15 cellular contexts compared by ENCODE assay signal in the genomic region with DNA sequence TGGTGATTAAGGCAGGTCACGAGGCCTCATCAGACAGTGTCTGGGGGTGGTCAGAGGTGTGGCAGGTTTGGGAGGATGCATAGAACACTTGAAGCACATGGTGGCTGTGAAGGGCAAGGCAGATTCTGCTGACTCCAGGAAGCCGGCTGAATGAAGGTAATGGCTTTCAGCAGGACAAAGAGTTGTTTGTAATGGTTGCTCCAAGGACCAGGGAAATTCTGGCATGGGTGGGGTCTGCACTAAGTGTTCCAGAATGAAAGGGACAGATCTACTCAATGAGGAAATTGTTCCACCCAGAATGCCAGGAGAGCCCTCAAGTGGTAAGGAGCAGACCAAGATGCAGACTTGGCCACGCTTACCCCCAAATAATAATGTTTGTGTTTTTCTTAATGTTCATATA.
DNase-seq lines count a peak whose midpoint lies in the region; ATAC-seq and TF ChIP-seq lines count a peak whose summit lies in the region.
"Had no signal": no experiment of that assay in that cellular context is flagged by ENCODE, and none has a peak within 500 bp of the region (broad histone marks: within the 10 kb centered on the region; RNA-seq: fewer than 3 reads in every experiment).

No MANE protein-coding gene starts in this region.

- H4K20me1 ChIP-seq in SK-N-SH (ENCODE audit: insufficient read depth) = peaks cover 21% of the 10 kb centered on the region

- TF ChIP-seq EP300 in SK-N-SH (IDR thresholded peaks at IDR 0.05; ENCODE audit: borderline replicate concordance in 1 of 2, low read depth in 1 of 2, low read length in 1 of 2) = no peak

- intact Hi-C loops in CD4-positive, alpha-beta T cell (cut with DNase I, micrococcal nuclease) = no loop called here
- intact Hi-C loops in psoas muscle (cut with DNase I) = loop anchor here in 1 of 2 donors (5.0 kb wide), 1 partner anchor 126 kb away; no protein-coding TSS in a partner anchor

- H3K4me3 ChIP-seq in psoas muscle (no peak overlapping the region), SK-N-SH (ENCODE audit: low read depth in 2 of 2, low read length in 1 of 2) (no peak overlapping the region)
- H3K4me3 ChIP-seq: BLaER1 treated with 17β-estradiol and CSF1 and Interleukin-3, amounts not matched to agents 10 nM and 100 nM had no signal

- H3K9ac ChIP-seq in SK-N-SH = no peak overlapping the region

- no peak for TF ChIP-seq CTCF in CD4-positive, alpha-beta T cell (IDR thresholded peaks at IDR 0.05)
- no peak for TF ChIP-seq CTCF in psoas muscle (IDR thresholded peaks at IDR 0.05)
- TF ChIP-seq CTCF in SK-N-SH (IDR thresholded peaks at IDR 0.05) = no peak

- H3K27me3 ChIP-seq in CD4-positive, alpha-beta T cell (ENCODE audit: control insufficient read depth, insufficient read depth, low read length) = no peaks in the 10 kb centered on the region
- H3K27me3 ChIP-seq in psoas muscle (ENCODE audit: insufficient read depth in 3 of 3, low read length in 2 of 3) (no peaks in the 10 kb centered on the region), SK-N-SH (ENCODE audit: insufficient read depth) (no peaks in the 10 kb centered on the region)
- H3K27me3 ChIP-seq: BLaER1 treated with 17β-estradiol and CSF1 and Interleukin-3, amounts not matched to agents 10 nM and 100 nM had no signal

- TF ChIP-seq RAD21 in SK-N-SH (IDR thresholded peaks at IDR 0.05; ENCODE audit: low read length) = no peak

- H3K27ac ChIP-seq in CD4-positive, alpha-beta T cell (ENCODE audit: low read depth, low read length) = no peak overlapping the region
- H3K27ac ChIP-seq in psoas muscle (peak overlapping the region; percentile 90), SK-N-SH (ENCODE audit: low read depth in 2 of 2, low read length in 1 of 2) (no peak overlapping the region)
- H3K27ac ChIP-seq: BLaER1 treated with 17β-estradiol and CSF1 and Interleukin-3, amounts not matched to agents 10 nM and 100 nM had no signal

- H3K36me3 ChIP-seq in psoas muscle (ENCODE audit: insufficient read depth in 1 of 2, low read depth in 1 of 2) = peaks cover 14 to 66% of the 10 kb centered on the region in 2 donors
- peaks cover 53 to 60% of the 10 kb centered on the region in 2 experiments for H3K36me3 ChIP-seq in SK-N-SH (replicated peaks in 1 of 2; ENCODE audit: control insufficient read depth in 1 of 2, insufficient read depth in 2 of 2, low read length in 1 of 2)

- H3K27ac Mint-ChIP-seq in CD4-positive, alpha-beta T cell = peak overlapping the region; percentile 96
- peak overlapping the region; percentile 34 to 83 for H3K27ac Mint-ChIP-seq in T-cell

- H3K9me2 ChIP-seq in SK-N-SH = no peaks in the 10 kb centered on the region

- H2AFZ ChIP-seq in SK-N-SH (ENCODE audit: low read depth) = no peak overlapping the region

- no peaks in the 10 kb centered on the region for H3K9me3 Mint-ChIP-seq in CD4-positive, alpha-beta T cell
- H3K9me3 Mint-ChIP-seq in T-cell = no peaks in the 10 kb centered on the region
- H3K9me3 Mint-ChIP-seq: T-helper 1 cell treated with Interleukin-12 subunit alpha and Interleukin-12 subunit beta and Interleukin-4 antibody, amounts not matched to agents 30 μg/mL and 1 μg/mL, for 36 hours had no signal

- 66 to 80% (median 66%) methylated on average over 3 of the region's 3 CpGs for WGBS in psoas muscle, 3 donors
- 96% methylated on average over 3 of the region's 3 CpGs for WGBS in SK-N-SH (ENCODE audit: low lambda C conversion rate)

- CTCF ChIA-PET in CD4-positive, alpha-beta T cell (lab: Charles Lee) = no interaction called here
- CTCF ChIA-PET in T-cell (lab: Charles Lee) (no interaction called here), SK-N-SH (lab: Yijun Ruan, JAX) (interaction anchor here (1.2 to 2.0 kb wide), 4 partner anchors 12 to 128 kb away, joined by 3 to 9 read pairs (median 6); no protein-coding TSS in a partner anchor)

- no peaks in the 10 kb centered on the region for H3K27me3 Mint-ChIP-seq in CD4-positive, alpha-beta T cell
- H3K27me3 Mint-ChIP-seq in T-cell = no peaks in the 10 kb centered on the region

- H3F3A ChIP-seq in SK-N-SH (replicated peaks; ENCODE audit: insufficient read depth) = peaks cover 4% of the 10 kb centered on the region

- H3K36me3 Mint-ChIP-seq in CD4-positive, alpha-beta T cell (ENCODE audit: low read depth) = peaks cover 84% of the 10 kb centered on the region
- peaks cover 57% of the 10 kb centered on the region for H3K36me3 Mint-ChIP-seq in T-cell

- no peak overlapping the region for H3K4me3 Mint-ChIP-seq in CD4-positive, alpha-beta T cell
- no peak overlapping the region for H3K4me3 Mint-ChIP-seq in T-cell
- H3K4me3 Mint-ChIP-seq: T-helper 1 cell treated with Interleukin-12 subunit alpha and Interleukin-12 subunit beta and Interleukin-4 antibody, amounts not matched to agents 30 μg/mL and 1 μg/mL, for 36 hours had no signal

- peaks cover 21% of the 10 kb centered on the region for H3K79me2 ChIP-seq in SK-N-SH (ENCODE audit: insufficient read depth)

- H3K9me3 ChIP-seq in CD4-positive, alpha-beta T cell (ENCODE audit: control insufficient read depth, low read length) = no peaks in the 10 kb centered on the region
- no peaks in the 10 kb centered on the region for H3K9me3 ChIP-seq in psoas muscle
- H3K9me3 ChIP-seq in SK-N-SH = no peaks in the 10 kb centered on the region
- H3K9me3 ChIP-seq: BLaER1 treated with 17β-estradiol and CSF1 and Interleukin-3, amounts not matched to agents 10 nM and 100 nM had no signal

- H3K4me2 ChIP-seq in SK-N-SH = no peak overlapping the region
- H3K4me2 ChIP-seq: BLaER1 treated with 17β-estradiol and CSF1 and Interleukin-3, amounts not matched to agents 10 nM and 100 nM had no signal

- no peak for ATAC-seq in CD4-positive, alpha-beta T cell (ENCODE audit: poor library complexity)
- ATAC-seq in T-cell (replicated peaks in 1 of 4) = no peak
- ATAC-seq in psoas muscle = peak in 1 of 4 donors; percentile 7
- ATAC-seq in HG02885 (IDR thresholded peaks at IDR 0.05; ENCODE audit: poor library complexity, unreplicated experiment) = no peak

- peaks cover 42% of the 10 kb centered on the region for H3K4me1 Mint-ChIP-seq in CD4-positive, alpha-beta T cell (ENCODE audit: low read depth)
- peaks cover 43 to 44% (median 44%) of the 10 kb centered on the region in 3 donors for H3K4me1 Mint-ChIP-seq in T-cell

- DNase-seq in CD4-positive, alpha-beta T cell = no peak
- DNase-seq in T-cell (no peak), foreskin melanocyte (peak; percentile 76), psoas muscle (no peak), SK-N-SH (no peak), NCI-H82 (lab: John Stamatoyannopoulos, UW) (no peak), NCI-H1417 (lab: John Stamatoyannopoulos, UW) (no peak)
- DNase-seq: activated CD4-positive, alpha-beta T cell treated with anti-CD3 and anti-CD28 coated beads, Interleukin-2, amount 50 U/mL, for 4 hours; dermis blood vessel endothelial cell; MV-4-11; stimulated activated CD4-positive, alpha-beta T cell treated with anti-CD3 and anti-CD28 coated beads, Interleukin-1b, Interleukin-23, amount 100 ng/mL, for 48 hours; stimulated activated CD8-positive, alpha-beta memory T cell treated with anti-CD3 and anti-CD28 coated beads, Interleukin-4, amount 100 ng/mL, for 48 hours had no signal

- H3K4me1 ChIP-seq in psoas muscle (peaks cover 74% of the 10 kb centered on the region), SK-N-SH (ENCODE audit: control insufficient read depth in 1 of 2, insufficient read depth in 2 of 2, low read depth in 1 of 2, low read length in 1 of 2) (peaks cover 0 to 13% of the 10 kb centered on the region in 2 experiments)

- POLR2A ChIA-PET in CD4-positive, alpha-beta T cell (lab: Charles Lee) = no interaction called here
- POLR2A ChIA-PET in T-cell (lab: Charles Lee) = no interaction called here
- POLR2A ChIA-PET in SK-N-SH (lab: Yijun Ruan, JAX) = no interaction called here

TF ChIP-seq in SK-N-SH, 30 proteins besides CTCF, POLR2A, EP300 and RAD21:
- TF ChIP-seq TCF12 (IDR thresholded peaks at IDR 0.05) (no peak), TEAD4 (IDR thresholded peaks at IDR 0.05; ENCODE audit: borderline replicate concordance, insufficient read depth) (no peak), GABPA (IDR thresholded peaks at IDR 0.05; ENCODE audit: low read depth) (no peak), NFIC (IDR thresholded peaks at IDR 0.05; ENCODE audit: borderline replicate concordance) (no peak)
- TF ChIP-seq, protein P1, sequence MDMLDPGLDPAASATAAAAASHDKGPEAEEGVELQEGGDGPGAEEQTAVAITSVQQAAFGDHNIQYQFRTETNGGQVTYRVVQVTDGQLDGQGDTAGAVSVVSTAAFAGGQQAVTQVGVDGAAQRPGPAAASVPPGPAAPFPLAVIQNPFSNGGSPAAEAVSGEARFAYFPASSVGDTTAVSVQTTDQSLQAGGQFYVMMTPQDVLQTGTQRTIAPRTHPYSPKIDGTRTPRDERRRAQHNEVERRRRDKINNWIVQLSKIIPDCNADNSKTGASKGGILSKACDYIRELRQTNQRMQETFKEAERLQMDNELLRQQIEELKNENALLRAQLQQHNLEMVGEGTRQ (IDR thresholded peaks at IDR 0.05; ENCODE audit: borderline replicate concordance, low read depth, low read length) = no peak
- TF ChIP-seq, protein P2, sequence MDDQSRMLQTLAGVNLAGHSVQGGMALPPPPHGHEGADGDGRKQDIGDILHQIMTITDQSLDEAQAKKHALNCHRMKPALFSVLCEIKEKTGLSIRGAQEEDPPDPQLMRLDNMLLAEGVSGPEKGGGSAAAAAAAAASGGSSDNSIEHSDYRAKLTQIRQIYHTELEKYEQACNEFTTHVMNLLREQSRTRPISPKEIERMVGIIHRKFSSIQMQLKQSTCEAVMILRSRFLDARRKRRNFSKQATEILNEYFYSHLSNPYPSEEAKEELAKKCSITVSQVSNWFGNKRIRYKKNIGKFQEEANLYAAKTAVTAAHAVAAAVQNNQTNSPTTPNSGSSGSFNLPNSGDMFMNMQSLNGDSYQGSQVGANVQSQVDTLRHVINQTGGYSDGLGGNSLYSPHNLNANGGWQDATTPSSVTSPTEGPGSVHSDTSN (IDR thresholded peaks at IDR 0.05) = no peak
- TF ChIP-seq, protein P3, sequence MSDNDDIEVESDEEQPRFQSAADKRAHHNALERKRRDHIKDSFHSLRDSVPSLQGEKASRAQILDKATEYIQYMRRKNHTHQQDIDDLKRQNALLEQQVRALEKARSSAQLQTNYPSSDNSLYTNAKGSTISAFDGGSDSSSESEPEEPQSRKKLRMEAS (IDR thresholded peaks at IDR 0.05; ENCODE audit: low read depth) = no peak
- TF ChIP-seq, protein P4, sequence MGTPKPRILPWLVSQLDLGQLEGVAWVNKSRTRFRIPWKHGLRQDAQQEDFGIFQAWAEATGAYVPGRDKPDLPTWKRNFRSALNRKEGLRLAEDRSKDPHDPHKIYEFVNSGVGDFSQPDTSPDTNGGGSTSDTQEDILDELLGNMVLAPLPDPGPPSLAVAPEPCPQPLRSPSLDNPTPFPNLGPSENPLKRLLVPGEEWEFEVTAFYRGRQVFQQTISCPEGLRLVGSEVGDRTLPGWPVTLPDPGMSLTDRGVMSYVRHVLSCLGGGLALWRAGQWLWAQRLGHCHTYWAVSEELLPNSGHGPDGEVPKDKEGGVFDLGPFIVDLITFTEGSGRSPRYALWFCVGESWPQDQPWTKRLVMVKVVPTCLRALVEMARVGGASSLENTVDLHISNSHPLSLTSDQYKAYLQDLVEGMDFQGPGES (IDR thresholded peaks at IDR 0.05; ENCODE audit: low read depth, low read length) = no peak
TF ChIP-seq in SK-N-SH: peak in this region for 0.
